In the genomic region with DNA sequence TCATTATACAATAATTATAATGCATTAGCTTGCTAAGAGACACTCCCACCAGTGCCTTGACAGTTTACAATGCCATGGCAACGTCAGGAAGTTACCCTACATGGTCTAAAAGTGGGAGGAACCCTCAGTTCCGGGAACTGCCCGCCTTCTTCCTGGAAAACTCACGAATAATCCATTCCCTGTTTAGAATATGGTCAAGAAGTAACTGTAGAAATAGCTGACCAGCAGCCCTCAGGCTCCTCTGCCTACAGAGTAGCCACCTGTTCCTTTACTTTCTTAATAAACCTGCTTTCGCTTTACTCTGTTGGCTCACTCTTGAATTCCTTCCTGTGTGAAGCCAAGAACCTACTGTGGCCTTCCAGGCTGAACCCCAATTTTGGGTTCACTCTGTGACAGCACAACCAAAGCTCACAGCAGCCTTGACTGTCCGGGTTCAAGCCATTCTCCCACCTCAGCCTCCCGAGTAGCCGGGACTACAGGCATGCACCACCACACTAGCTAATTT, we compare ENCODE assay signal across 1 cellular context.
TF ChIP-seq lines count a peak whose summit lies in the region.

No MANE protein-coding gene starts in this region.

TF ChIP-seq in K562, 482 proteins besides CTCF, POLR2A, EP300 and RAD21 (continued from another document and continues in another):
- TF ChIP-seq, protein P1, sequence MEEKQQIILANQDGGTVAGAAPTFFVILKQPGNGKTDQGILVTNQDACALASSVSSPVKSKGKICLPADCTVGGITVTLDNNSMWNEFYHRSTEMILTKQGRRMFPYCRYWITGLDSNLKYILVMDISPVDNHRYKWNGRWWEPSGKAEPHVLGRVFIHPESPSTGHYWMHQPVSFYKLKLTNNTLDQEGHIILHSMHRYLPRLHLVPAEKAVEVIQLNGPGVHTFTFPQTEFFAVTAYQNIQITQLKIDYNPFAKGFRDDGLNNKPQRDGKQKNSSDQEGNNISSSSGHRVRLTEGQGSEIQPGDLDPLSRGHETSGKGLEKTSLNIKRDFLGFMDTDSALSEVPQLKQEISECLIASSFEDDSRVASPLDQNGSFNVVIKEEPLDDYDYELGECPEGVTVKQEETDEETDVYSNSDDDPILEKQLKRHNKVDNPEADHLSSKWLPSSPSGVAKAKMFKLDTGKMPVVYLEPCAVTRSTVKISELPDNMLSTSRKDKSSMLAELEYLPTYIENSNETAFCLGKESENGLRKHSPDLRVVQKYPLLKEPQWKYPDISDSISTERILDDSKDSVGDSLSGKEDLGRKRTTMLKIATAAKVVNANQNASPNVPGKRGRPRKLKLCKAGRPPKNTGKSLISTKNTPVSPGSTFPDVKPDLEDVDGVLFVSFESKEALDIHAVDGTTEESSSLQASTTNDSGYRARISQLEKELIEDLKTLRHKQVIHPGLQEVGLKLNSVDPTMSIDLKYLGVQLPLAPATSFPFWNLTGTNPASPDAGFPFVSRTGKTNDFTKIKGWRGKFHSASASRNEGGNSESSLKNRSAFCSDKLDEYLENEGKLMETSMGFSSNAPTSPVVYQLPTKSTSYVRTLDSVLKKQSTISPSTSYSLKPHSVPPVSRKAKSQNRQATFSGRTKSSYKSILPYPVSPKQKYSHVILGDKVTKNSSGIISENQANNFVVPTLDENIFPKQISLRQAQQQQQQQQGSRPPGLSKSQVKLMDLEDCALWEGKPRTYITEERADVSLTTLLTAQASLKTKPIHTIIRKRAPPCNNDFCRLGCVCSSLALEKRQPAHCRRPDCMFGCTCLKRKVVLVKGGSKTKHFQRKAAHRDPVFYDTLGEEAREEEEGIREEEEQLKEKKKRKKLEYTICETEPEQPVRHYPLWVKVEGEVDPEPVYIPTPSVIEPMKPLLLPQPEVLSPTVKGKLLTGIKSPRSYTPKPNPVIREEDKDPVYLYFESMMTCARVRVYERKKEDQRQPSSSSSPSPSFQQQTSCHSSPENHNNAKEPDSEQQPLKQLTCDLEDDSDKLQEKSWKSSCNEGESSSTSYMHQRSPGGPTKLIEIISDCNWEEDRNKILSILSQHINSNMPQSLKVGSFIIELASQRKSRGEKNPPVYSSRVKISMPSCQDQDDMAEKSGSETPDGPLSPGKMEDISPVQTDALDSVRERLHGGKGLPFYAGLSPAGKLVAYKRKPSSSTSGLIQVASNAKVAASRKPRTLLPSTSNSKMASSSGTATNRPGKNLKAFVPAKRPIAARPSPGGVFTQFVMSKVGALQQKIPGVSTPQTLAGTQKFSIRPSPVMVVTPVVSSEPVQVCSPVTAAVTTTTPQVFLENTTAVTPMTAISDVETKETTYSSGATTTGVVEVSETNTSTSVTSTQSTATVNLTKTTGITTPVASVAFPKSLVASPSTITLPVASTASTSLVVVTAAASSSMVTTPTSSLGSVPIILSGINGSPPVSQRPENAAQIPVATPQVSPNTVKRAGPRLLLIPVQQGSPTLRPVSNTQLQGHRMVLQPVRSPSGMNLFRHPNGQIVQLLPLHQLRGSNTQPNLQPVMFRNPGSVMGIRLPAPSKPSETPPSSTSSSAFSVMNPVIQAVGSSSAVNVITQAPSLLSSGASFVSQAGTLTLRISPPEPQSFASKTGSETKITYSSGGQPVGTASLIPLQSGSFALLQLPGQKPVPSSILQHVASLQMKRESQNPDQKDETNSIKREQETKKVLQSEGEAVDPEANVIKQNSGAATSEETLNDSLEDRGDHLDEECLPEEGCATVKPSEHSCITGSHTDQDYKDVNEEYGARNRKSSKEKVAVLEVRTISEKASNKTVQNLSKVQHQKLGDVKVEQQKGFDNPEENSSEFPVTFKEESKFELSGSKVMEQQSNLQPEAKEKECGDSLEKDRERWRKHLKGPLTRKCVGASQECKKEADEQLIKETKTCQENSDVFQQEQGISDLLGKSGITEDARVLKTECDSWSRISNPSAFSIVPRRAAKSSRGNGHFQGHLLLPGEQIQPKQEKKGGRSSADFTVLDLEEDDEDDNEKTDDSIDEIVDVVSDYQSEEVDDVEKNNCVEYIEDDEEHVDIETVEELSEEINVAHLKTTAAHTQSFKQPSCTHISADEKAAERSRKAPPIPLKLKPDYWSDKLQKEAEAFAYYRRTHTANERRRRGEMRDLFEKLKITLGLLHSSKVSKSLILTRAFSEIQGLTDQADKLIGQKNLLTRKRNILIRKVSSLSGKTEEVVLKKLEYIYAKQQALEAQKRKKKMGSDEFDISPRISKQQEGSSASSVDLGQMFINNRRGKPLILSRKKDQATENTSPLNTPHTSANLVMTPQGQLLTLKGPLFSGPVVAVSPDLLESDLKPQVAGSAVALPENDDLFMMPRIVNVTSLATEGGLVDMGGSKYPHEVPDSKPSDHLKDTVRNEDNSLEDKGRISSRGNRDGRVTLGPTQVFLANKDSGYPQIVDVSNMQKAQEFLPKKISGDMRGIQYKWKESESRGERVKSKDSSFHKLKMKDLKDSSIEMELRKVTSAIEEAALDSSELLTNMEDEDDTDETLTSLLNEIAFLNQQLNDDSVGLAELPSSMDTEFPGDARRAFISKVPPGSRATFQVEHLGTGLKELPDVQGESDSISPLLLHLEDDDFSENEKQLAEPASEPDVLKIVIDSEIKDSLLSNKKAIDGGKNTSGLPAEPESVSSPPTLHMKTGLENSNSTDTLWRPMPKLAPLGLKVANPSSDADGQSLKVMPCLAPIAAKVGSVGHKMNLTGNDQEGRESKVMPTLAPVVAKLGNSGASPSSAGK (IDR thresholded peaks at IDR 0.05), result no peak
- TF ChIP-seq ZNF766 (CRISPR knock-in tag; conservative IDR thresholded peaks at IDR 0.05), result peak; percentile 45; the same call in 1 of the 2 replicates
- TF ChIP-seq ETV6 (IDR thresholded peaks at IDR 0.05; ENCODE audit: borderline replicate concordance in 1 of 2, low read depth in 2 of 2, low read length in 1 of 2), result peak; percentile 89 to 93; a peak in 3 of 4 replicates
- TF ChIP-seq ETV6 (CRISPR knock-in tag; IDR thresholded peaks at IDR 0.05; ENCODE audit: borderline replicate concordance), result no peak
- no peak for TF ChIP-seq ARNT (IDR thresholded peaks at IDR 0.05)
- no peak for TF ChIP-seq CHAMP1 (IDR thresholded peaks at IDR 0.05)
- no peak for TF ChIP-seq KDM2B (CRISPR knock-in tag; IDR thresholded peaks at IDR 0.05)
- TF ChIP-seq MED1 (CRISPR knock-in tag; IDR thresholded peaks at IDR 0.05; ENCODE audit: borderline replicate concordance), result no peak
- no peak for TF ChIP-seq PTTG1 (tag; IDR thresholded peaks at IDR 0.05; ENCODE audit: low read depth)
- no peak for TF ChIP-seq ATF6 (CRISPR knock-in tag; IDR thresholded peaks at IDR 0.05)
- TF ChIP-seq NONO (IDR thresholded peaks at IDR 0.05; ENCODE audit: low read depth in 2 of 2, low read length in 1 of 2), result no peak
- TF ChIP-seq ILK (tag; IDR thresholded peaks at IDR 0.05; ENCODE audit: borderline replicate concordance, low read depth), result no peak
- TF ChIP-seq, protein P2, sequence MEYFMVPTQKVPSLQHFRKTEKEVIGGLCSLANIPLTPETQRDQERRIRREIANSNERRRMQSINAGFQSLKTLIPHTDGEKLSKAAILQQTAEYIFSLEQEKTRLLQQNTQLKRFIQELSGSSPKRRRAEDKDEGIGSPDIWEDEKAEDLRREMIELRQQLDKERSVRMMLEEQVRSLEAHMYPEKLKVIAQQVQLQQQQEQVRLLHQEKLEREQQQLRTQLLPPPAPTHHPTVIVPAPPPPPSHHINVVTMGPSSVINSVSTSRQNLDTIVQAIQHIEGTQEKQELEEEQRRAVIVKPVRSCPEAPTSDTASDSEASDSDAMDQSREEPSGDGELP (CRISPR knock-in tag; IDR thresholded peaks at IDR 0.05; ENCODE audit: borderline replicate concordance), result no peak
- TF ChIP-seq, protein P3, sequence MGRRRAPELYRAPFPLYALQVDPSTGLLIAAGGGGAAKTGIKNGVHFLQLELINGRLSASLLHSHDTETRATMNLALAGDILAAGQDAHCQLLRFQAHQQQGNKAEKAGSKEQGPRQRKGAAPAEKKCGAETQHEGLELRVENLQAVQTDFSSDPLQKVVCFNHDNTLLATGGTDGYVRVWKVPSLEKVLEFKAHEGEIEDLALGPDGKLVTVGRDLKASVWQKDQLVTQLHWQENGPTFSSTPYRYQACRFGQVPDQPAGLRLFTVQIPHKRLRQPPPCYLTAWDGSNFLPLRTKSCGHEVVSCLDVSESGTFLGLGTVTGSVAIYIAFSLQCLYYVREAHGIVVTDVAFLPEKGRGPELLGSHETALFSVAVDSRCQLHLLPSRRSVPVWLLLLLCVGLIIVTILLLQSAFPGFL (CRISPR knock-in tag; IDR thresholded peaks at IDR 0.05), result no peak
- TF ChIP-seq HMGXB4 (CRISPR knock-in tag; IDR thresholded peaks at IDR 0.05), result no peak
- no peak for TF ChIP-seq HNRNPK (IDR thresholded peaks at IDR 0.05; ENCODE audit: low read depth, low read length, poor library complexity, severe bottlenecking)
- peak in 1 of 2 experiments; percentile 49; a peak in 1 of 4 replicates for TF ChIP-seq RCOR1 (IDR thresholded peaks at IDR 0.05; ENCODE audit: borderline replicate concordance in 1 of 2, low read depth in 2 of 2, low read length in 2 of 2)
- no peak for TF ChIP-seq MTA3 (IDR thresholded peaks at IDR 0.05; ENCODE audit: borderline replicate concordance)
- TF ChIP-seq MYC (IDR thresholded peaks at IDR 0.05; ENCODE audit: low read depth, low read length), result no peak
- no peak for TF ChIP-seq MYC (CRISPR knock-in tag; IDR thresholded peaks at IDR 0.05; ENCODE audit: borderline replicate concordance, low read depth)
- TF ChIP-seq RBM17 (IDR thresholded peaks at IDR 0.05; ENCODE audit: borderline replicate concordance, low read depth, low read length), result no peak
- TF ChIP-seq MNT (conservative IDR thresholded peaks at IDR 0.05), result peak in 1 of 2 experiments; percentile 21; a peak in 1 of 4 replicates
- TF ChIP-seq RFX7 (CRISPR knock-in tag; IDR thresholded peaks at IDR 0.05), result no peak
- TF ChIP-seq EP400 (IDR thresholded peaks at IDR 0.05), result no peak
- TF ChIP-seq NR2C1 (IDR thresholded peaks at IDR 0.05), result no peak
- TF ChIP-seq NR2C1 (tag; IDR thresholded peaks at IDR 0.05), result peak; percentile 36; the same call in 1 of the 2 replicates
- no peak for TF ChIP-seq PHF21A (IDR thresholded peaks at IDR 0.05; ENCODE audit: borderline replicate concordance, low read depth)
